In genomic region chr1:37752583-37753471, GRCh38 we compare ENCODE assay signal across 8 cellular contexts. TPM values are rescaled to one million over a fixed set of nuclear protein-coding genes. Genes with fewer than 3 reads are reported as not detected.
DNase-seq lines count a peak whose midpoint lies in the region; ATAC-seq and TF ChIP-seq lines count a peak whose summit lies in the region.

No MANE protein-coding gene starts in this region.

- H3K4me1 ChIP-seq in A673 (ENCODE audit: insufficient read depth, low read length, poor library complexity, severe bottlenecking) (no peaks in the 10 kb centered on the region), PC-3 (ENCODE audit: insufficient read depth, low read length) (peaks cover 5% of the 10 kb centered on the region; the same call in 1 of the 2 replicates), mucosa of descending colon (ENCODE audit: low read depth) (peaks cover 6% of the 10 kb centered on the region)

- peak overlapping the region; percentile 60 for H3K4me2 ChIP-seq in PC-3 (ENCODE audit: low read length)

- H3K36me3 ChIP-seq in A673 (ENCODE audit: insufficient read depth, low read length, poor library complexity, severe bottlenecking) (no peaks in the 10 kb centered on the region), PC-3 (ENCODE audit: low read depth, low read length) (no peaks in the 10 kb centered on the region), mucosa of descending colon (ENCODE audit: low read depth) (no peaks in the 10 kb centered on the region)

- TF ChIP-seq CTCF in A673 (conservative IDR thresholded peaks at IDR 0.05; ENCODE audit: low read depth, low read length) (no peak), GM10248 (IDR thresholded peaks at IDR 0.05; ENCODE audit: control extremely low read depth, extremely low read depth, low read depth, missing control alignments) (no peak), PC-3 (conservative IDR thresholded peaks at IDR 0.05; ENCODE audit: low read depth, low read length) (no peak), mucosa of descending colon (IDR thresholded peaks at IDR 0.05) (no peak), RWPE1 (conservative IDR thresholded peaks at IDR 0.05; ENCODE audit: low read depth) (no peak)

- H4K20me1 ChIP-seq in PC-3 (ENCODE audit: low read length): no peaks in the 10 kb centered on the region

- peak overlapping the region; percentile 23 for H3K4me3 ChIP-seq in A673 (ENCODE audit: low read depth, low read length, poor library complexity, severe bottlenecking)
- H3K4me3 ChIP-seq in PC-3 (ENCODE audit: low read length): peak overlapping the region; percentile 59
- peak overlapping the region; percentile 22 for H3K4me3 ChIP-seq in mucosa of descending colon

- H3K9ac ChIP-seq in PC-3 (ENCODE audit: low read length): no peak overlapping the region

- H2AFZ ChIP-seq in PC-3 (ENCODE audit: low read length): peak overlapping the region; percentile 64; the same call in 1 of the 2 replicates

- ATAC-seq in PC-3: peak; percentile 78
- ATAC-seq in mucosa of descending colon: peak; percentile 76
- ATAC-seq in HG03108 (IDR thresholded peaks at IDR 0.05; ENCODE audit: unreplicated experiment): no peak
- no peak for ATAC-seq in HG02870 (IDR thresholded peaks at IDR 0.05; ENCODE audit: unreplicated experiment)

- no TSS peak for BruUV-seq in A673 (replicated peaks; lab: Mats Ljungman, UMichigan)
- BruUV-seq in PC-3 (replicated peaks; lab: Mats Ljungman, UMichigan): no TSS peak

- H3K27me3 ChIP-seq in A673 (replicated peaks; ENCODE audit: insufficient read depth, low read depth, low read length, poor library complexity): peaks cover 77% of the 10 kb centered on the region
- no peaks in the 10 kb centered on the region for H3K27me3 ChIP-seq in PC-3 (ENCODE audit: low read length)

- H3K9me3 ChIP-seq in A673 (ENCODE audit: low read depth, low read length, poor library complexity, severe bottlenecking) (no peaks in the 10 kb centered on the region), PC-3 (ENCODE audit: low read length) (no peaks in the 10 kb centered on the region), mucosa of descending colon (no peaks in the 10 kb centered on the region)

- CTCF ChIA-PET in A673 (lab: Charles Lee) (no interaction called here), GM10248 (lab: Yijun Ruan, JAX) (no interaction called here), PC-3 (lab: Charles Lee) (no interaction called here), RWPE1 (lab: Yijun Ruan, JAX) (no interaction called here)

- DNase-seq in A673 (ENCODE audit: low spot score): no peak
- DNase-seq in GM10248 (ENCODE audit: extremely low spot score): peak; percentile 71
- peak; percentile 35 for DNase-seq in PC-3
- DNase-seq in dermis blood vessel endothelial cell: peak; percentile 36
- DNase-seq in mucosa of descending colon: peak; percentile 62 to 74 (median 62)
- no peak for DNase-seq in RWPE1 (ENCODE audit: low spot score)

- H3K27ac ChIP-seq in A673 (ENCODE audit: low read depth, low read length, poor library complexity, severe bottlenecking) (no peak overlapping the region), PC-3 (ENCODE audit: low read length) (no peak overlapping the region), RWPE1 (no peak overlapping the region)

- no peaks in the 10 kb centered on the region for H3K9me2 ChIP-seq in PC-3 (replicated peaks; ENCODE audit: low read length)

- no peaks in the 10 kb centered on the region for H3K79me2 ChIP-seq in PC-3 (ENCODE audit: low read length)

- intact Hi-C loops in A673 (cut with micrococcal nuclease; ENCODE audit: unreplicated experiment) (no loop called here), PC-3 (cut with micrococcal nuclease) (no loop called here), mucosa of descending colon (cut with DNase I, micrococcal nuclease) (no loop called here)

- POLR2A ChIA-PET in A673 (lab: Charles Lee; ENCODE audit: low non-redundant PET) (no interaction called here), GM10248 (lab: Yijun Ruan, JAX) (no interaction called here), PC-3 (lab: Charles Lee; ENCODE audit: unreplicated experiment) (no interaction called here), RWPE1 (lab: Yijun Ruan, JAX; ENCODE audit: low non-redundant PET) (no interaction called here)

- H3F3A ChIP-seq in PC-3 (ENCODE audit: low read length, unreplicated experiment): no peaks in the 10 kb centered on the region

RNA-seq across cellular contexts. Expression of gene EPHA10, which starts 12.1 kb away (rescaled TPM):
- total RNA-seq in A673 (2021) (not detected in 2 replicates), PC-3 (2014; rRNA removed) (1.8 and 3.5 TPM in 2 replicates), dermis blood vessel endothelial cell (0.05 TPM in 1 of 2 replicates, not detected in the other), mucosa of descending colon (10 to 100 TPM; 45.3 to 74.4 (median 66.0) TPM)

RNA-seq across cellular contexts. Expression of gene MANEAL, which starts 40.8 kb away (rescaled TPM):
- total RNA-seq in A673 (2021): 5.9 and 7.3 TPM in 2 replicates
- total RNA-seq in PC-3 (2014; rRNA removed): 47.6 and 54.1 TPM in 2 replicates
- total RNA-seq in dermis blood vessel endothelial cell: 1.0 TPM in 2 replicates
- 1 to 10 TPM; 5.4 to 7.6 (median 6.5) TPM for total RNA-seq in mucosa of descending colon

RNA-seq across cellular contexts. Expression of gene C1orf122, which starts 54.8 kb away (rescaled TPM):
- 31.0 and 33.5 TPM in 2 replicates for total RNA-seq in A673 (2021)
- 70.1 and 72.5 TPM in 2 replicates for total RNA-seq in PC-3 (2014; rRNA removed)
- 21.4 and 23.0 TPM in 2 replicates for total RNA-seq in dermis blood vessel endothelial cell
- 10 to 100 TPM; 29.2 to 39.0 (median 34.2) TPM for total RNA-seq in mucosa of descending colon

RNA-seq across cellular contexts. Expression of gene YRDC, which starts 55.2 kb away (rescaled TPM):
- total RNA-seq in A673 (2021) (30.4 and 38.5 TPM in 2 replicates), PC-3 (2014; rRNA removed) (41.8 and 51.9 TPM in 2 replicates), dermis blood vessel endothelial cell (21.0 and 26.0 TPM in 2 replicates), mucosa of descending colon (10 to 100 TPM; 13.3 to 13.9 (median 13.4) TPM)

Comparison
In these comparisons a context has a peak if more than half of its experiments do, and no peak if none do; other contexts are left out.
1. DNase-seq: peak in GM10248 (single experiment), PC-3 (single experiment), dermis blood vessel endothelial cell (single experiment) and mucosa of descending colon (3 of 3); none in A673 (single experiment) and RWPE1 (single experiment).
2. ATAC-seq: peak in PC-3 (single experiment) and mucosa of descending colon (single experiment); none in HG03108 (single experiment) and HG02870 (single experiment).
3. RNA of gene EPHA10, which starts 12.1 kb away (total RNA-seq): 45.3 to 74.4 TPM in mucosa of descending colon; 1.8 to 3.5 TPM in PC-3, not detected in A673 and 0.05 TPM in dermis blood vessel endothelial cell; every median in the first group is over 10 times any median in the second.
4. Peak in every context shown above with its lines, with median percentiles within 50 percentile points of each other: H3K4me3 ChIP-seq.